In the genomic region with DNA sequence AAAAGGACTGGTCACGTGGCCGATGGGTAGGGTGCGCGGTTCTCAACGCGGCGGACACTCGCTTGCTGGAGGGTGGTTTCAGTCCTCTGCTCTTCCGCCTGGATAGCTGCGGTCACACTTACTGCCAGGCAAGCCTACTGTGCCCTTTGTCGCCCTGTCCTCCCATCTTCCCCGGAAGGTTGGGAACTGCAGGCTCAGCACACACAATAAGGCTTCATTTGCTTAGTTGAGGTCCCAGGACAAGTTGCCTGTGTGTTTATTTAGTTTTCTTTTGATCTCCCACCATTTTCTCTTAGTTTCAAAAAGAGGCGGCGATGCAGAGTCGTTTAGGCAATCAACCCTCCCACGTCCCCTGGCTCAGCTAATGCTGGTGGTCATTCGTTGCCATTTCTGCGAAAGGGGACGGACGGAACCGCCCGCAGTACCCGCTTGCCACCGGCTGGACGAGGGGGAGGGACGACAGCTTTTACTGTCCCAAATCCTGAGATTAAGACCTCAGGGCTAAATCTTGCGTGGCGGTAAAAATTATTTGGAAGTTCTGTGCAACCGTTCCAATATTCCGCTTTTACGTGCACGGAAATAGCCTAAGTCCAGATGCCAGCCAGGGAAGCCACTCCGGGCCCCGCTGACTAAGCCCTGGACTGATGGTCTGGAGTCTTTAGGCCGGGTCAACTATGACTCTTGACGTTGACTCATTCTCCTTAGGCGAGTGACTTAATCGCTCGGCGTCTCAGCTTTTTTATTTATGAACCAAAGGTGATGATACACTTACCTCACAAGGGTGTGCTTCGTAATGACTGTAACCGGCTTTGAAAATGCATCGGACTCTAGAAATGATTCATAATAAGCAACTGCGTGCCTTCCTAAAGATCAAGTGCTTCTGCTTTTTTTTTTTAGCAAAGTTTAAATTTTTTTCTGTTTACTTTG, we compare ENCODE assay signal across 1 cellular context.
A peak's percentile ranks its signal among the peaks of the same experiment; 100 is the strongest.
TF ChIP-seq lines count a peak whose summit lies in the region.

No MANE protein-coding gene starts in this region.

TF ChIP-seq in GM12878, 131 proteins besides CTCF, POLR2A, EP300 and RAD21 (continued from another document and continues in another):
- TF ChIP-seq BCL11A (IDR thresholded peaks at IDR 0.05; ENCODE audit: low read depth, low read length) (peak; percentile 88), SMARCA5 (IDR thresholded peaks at IDR 0.05) (peak; percentile 64; the same call in 1 of the 2 replicates), BRCA1 (IDR thresholded peaks at IDR 0.05; ENCODE audit: low read depth, low read length) (no peak), BHLHE40 (IDR thresholded peaks at IDR 0.05; ENCODE audit: borderline replicate concordance in 1 of 2, low read depth in 2 of 2, low read length in 1 of 2) (peak; percentile 61 to 75; a peak in 3 of 4 replicates), CHD2 (IDR thresholded peaks at IDR 0.05; ENCODE audit: borderline replicate concordance, low read depth, low read length) (no peak), ZNF384 (IDR thresholded peaks at IDR 0.05; ENCODE audit: borderline replicate concordance, low read depth, low read length) (peak; percentile 91), STAT3 (IDR thresholded peaks at IDR 0.05; ENCODE audit: low read depth, low read length) (0 out of 2 replicates have a peak, but pooled peaks have one; percentile 20), NFIC (IDR thresholded peaks at IDR 0.05; ENCODE audit: low read depth, low read length) (peak; percentile 93), ZNF622 (IDR thresholded peaks at IDR 0.05) (no peak), NBN (IDR thresholded peaks at IDR 0.05) (no peak; the same call in none of the 2 replicates), ATF7 (IDR thresholded peaks at IDR 0.05; ENCODE audit: low read depth) (peak; percentile 93), POU2F2 (IDR thresholded peaks at IDR 0.05; ENCODE audit: borderline replicate concordance, low read depth, low read length) (peak; percentile 33; the same call in 1 of the 3 replicates), ZBED1 (IDR thresholded peaks at IDR 0.05; ENCODE audit: borderline replicate concordance) (peak; percentile 50; the same call in 1 of the 2 replicates), WRNIP1 (IDR thresholded peaks at IDR 0.05; ENCODE audit: borderline replicate concordance, low read depth, low read length) (no peak), CREM (IDR thresholded peaks at IDR 0.05; ENCODE audit: low read depth) (peak; percentile 98), DPF2 (IDR thresholded peaks at IDR 0.05) (peak; percentile 79; the same call in 1 of the 2 replicates), MTA2 (IDR thresholded peaks at IDR 0.05; ENCODE audit: low read depth) (peak; percentile 77), BACH1 (IDR thresholded peaks at IDR 0.05; ENCODE audit: borderline replicate concordance) (no peak; the same call in 1 of the 2 replicates), PAX8 (IDR thresholded peaks at IDR 0.05) (no peak), GATAD2B (conservative IDR thresholded peaks at IDR 0.05; ENCODE audit: low read depth) (peak; percentile 77), EGR1 (IDR thresholded peaks at IDR 0.05; ENCODE audit: borderline replicate concordance in 1 of 2, low read depth in 2 of 2, low read length in 2 of 2) (no peak), POLR2AphosphoS5 (IDR thresholded peaks at IDR 0.05; ENCODE audit: low read length) (peak; percentile 81), ZSCAN29 (IDR thresholded peaks at IDR 0.05) (no peak), PAX5 (IDR thresholded peaks at IDR 0.05; ENCODE audit: borderline replicate concordance, low read depth, low read length) (no peak), RBBP5 (conservative IDR thresholded peaks at IDR 0.05) (no peak), HDAC2 (IDR thresholded peaks at IDR 0.05) (no peak), CBX3 (IDR thresholded peaks at IDR 0.05; ENCODE audit: borderline replicate concordance, low read depth) (no peak), BMI1 (IDR thresholded peaks at IDR 0.05; ENCODE audit: borderline replicate concordance) (0 out of 2 replicates have a peak, but pooled peaks have one; percentile 45)
- TF ChIP-seq, protein P1, sequence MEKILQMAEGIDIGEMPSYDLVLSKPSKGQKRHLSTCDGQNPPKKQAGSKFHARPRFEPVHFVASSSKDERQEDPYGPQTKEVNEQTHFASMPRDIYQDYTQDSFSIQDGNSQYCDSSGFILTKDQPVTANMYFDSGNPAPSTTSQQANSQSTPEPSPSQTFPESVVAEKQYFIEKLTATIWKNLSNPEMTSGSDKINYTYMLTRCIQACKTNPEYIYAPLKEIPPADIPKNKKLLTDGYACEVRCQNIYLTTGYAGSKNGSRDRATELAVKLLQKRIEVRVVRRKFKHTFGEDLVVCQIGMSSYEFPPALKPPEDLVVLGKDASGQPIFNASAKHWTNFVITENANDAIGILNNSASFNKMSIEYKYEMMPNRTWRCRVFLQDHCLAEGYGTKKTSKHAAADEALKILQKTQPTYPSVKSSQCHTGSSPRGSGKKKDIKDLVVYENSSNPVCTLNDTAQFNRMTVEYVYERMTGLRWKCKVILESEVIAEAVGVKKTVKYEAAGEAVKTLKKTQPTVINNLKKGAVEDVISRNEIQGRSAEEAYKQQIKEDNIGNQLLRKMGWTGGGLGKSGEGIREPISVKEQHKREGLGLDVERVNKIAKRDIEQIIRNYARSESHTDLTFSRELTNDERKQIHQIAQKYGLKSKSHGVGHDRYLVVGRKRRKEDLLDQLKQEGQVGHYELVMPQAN (conservative IDR thresholded peaks at IDR 0.05), result 0 out of 2 replicates have a peak, but pooled peaks have one; percentile 51
- TF ChIP-seq, protein P2, sequence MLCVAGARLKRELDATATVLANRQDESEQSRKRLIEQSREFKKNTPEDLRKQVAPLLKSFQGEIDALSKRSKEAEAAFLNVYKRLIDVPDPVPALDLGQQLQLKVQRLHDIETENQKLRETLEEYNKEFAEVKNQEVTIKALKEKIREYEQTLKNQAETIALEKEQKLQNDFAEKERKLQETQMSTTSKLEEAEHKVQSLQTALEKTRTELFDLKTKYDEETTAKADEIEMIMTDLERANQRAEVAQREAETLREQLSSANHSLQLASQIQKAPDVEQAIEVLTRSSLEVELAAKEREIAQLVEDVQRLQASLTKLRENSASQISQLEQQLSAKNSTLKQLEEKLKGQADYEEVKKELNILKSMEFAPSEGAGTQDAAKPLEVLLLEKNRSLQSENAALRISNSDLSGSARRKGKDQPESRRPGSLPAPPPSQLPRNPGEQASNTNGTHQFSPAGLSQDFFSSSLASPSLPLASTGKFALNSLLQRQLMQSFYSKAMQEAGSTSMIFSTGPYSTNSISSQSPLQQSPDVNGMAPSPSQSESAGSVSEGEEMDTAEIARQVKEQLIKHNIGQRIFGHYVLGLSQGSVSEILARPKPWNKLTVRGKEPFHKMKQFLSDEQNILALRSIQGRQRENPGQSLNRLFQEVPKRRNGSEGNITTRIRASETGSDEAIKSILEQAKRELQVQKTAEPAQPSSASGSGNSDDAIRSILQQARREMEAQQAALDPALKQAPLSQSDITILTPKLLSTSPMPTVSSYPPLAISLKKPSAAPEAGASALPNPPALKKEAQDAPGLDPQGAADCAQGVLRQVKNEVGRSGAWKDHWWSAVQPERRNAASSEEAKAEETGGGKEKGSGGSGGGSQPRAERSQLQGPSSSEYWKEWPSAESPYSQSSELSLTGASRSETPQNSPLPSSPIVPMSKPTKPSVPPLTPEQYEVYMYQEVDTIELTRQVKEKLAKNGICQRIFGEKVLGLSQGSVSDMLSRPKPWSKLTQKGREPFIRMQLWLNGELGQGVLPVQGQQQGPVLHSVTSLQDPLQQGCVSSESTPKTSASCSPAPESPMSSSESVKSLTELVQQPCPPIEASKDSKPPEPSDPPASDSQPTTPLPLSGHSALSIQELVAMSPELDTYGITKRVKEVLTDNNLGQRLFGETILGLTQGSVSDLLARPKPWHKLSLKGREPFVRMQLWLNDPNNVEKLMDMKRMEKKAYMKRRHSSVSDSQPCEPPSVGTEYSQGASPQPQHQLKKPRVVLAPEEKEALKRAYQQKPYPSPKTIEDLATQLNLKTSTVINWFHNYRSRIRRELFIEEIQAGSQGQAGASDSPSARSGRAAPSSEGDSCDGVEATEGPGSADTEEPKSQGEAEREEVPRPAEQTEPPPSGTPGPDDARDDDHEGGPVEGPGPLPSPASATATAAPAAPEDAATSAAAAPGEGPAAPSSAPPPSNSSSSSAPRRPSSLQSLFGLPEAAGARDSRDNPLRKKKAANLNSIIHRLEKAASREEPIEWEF (IDR thresholded peaks at IDR 0.05; ENCODE audit: insufficient replicate concordance, low read depth, low read length), result no peak
- TF ChIP-seq, protein P3, sequence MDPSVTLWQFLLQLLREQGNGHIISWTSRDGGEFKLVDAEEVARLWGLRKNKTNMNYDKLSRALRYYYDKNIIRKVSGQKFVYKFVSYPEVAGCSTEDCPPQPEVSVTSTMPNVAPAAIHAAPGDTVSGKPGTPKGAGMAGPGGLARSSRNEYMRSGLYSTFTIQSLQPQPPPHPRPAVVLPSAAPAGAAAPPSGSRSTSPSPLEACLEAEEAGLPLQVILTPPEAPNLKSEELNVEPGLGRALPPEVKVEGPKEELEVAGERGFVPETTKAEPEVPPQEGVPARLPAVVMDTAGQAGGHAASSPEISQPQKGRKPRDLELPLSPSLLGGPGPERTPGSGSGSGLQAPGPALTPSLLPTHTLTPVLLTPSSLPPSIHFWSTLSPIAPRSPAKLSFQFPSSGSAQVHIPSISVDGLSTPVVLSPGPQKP (IDR thresholded peaks at IDR 0.05; ENCODE audit: low read depth, low read length), result no peak
- TF ChIP-seq, protein P4, sequence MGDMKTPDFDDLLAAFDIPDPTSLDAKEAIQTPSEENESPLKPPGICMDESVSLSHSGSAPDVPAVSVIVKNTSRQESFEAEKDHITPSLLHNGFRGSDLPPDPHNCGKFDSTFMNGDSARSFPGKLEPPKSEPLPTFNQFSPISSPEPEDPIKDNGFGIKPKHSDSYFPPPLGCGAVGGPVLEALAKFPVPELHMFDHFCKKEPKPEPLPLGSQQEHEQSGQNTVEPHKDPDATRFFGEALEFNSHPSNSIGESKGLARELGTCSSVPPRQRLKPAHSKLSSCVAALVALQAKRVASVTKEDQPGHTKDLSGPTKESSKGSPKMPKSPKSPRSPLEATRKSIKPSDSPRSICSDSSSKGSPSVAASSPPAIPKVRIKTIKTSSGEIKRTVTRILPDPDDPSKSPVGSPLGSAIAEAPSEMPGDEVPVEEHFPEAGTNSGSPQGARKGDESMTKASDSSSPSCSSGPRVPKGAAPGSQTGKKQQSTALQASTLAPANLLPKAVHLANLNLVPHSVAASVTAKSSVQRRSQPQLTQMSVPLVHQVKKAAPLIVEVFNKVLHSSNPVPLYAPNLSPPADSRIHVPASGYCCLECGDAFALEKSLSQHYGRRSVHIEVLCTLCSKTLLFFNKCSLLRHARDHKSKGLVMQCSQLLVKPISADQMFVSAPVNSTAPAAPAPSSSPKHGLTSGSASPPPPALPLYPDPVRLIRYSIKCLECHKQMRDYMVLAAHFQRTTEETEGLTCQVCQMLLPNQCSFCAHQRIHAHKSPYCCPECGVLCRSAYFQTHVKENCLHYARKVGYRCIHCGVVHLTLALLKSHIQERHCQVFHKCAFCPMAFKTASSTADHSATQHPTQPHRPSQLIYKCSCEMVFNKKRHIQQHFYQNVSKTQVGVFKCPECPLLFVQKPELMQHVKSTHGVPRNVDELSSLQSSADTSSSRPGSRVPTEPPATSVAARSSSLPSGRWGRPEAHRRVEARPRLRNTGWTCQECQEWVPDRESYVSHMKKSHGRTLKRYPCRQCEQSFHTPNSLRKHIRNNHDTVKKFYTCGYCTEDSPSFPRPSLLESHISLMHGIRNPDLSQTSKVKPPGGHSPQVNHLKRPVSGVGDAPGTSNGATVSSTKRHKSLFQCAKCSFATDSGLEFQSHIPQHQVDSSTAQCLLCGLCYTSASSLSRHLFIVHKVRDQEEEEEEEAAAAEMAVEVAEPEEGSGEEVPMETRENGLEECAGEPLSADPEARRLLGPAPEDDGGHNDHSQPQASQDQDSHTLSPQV (IDR thresholded peaks at IDR 0.05), result no peak
- TF ChIP-seq, protein P5, sequence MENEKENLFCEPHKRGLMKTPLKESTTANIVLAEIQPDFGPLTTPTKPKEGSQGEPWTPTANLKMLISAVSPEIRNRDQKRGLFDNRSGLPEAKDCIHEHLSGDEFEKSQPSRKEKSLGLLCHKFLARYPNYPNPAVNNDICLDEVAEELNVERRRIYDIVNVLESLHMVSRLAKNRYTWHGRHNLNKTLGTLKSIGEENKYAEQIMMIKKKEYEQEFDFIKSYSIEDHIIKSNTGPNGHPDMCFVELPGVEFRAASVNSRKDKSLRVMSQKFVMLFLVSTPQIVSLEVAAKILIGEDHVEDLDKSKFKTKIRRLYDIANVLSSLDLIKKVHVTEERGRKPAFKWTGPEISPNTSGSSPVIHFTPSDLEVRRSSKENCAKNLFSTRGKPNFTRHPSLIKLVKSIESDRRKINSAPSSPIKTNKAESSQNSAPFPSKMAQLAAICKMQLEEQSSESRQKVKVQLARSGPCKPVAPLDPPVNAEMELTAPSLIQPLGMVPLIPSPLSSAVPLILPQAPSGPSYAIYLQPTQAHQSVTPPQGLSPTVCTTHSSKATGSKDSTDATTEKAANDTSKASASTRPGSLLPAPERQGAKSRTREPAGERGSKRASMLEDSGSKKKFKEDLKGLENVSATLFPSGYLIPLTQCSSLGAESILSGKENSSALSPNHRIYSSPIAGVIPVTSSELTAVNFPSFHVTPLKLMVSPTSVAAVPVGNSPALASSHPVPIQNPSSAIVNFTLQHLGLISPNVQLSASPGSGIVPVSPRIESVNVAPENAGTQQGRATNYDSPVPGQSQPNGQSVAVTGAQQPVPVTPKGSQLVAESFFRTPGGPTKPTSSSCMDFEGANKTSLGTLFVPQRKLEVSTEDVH (IDR thresholded peaks at IDR 0.05; ENCODE audit: low read depth, partially characterized antibody), result peak; percentile 58
- TF ChIP-seq, protein P6, sequence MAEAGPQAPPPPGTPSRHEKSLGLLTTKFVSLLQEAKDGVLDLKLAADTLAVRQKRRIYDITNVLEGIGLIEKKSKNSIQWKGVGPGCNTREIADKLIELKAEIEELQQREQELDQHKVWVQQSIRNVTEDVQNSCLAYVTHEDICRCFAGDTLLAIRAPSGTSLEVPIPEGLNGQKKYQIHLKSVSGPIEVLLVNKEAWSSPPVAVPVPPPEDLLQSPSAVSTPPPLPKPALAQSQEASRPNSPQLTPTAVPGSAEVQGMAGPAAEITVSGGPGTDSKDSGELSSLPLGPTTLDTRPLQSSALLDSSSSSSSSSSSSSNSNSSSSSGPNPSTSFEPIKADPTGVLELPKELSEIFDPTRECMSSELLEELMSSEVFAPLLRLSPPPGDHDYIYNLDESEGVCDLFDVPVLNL (IDR thresholded peaks at IDR 0.05; ENCODE audit: low read depth, low read length), result no peak
- TF ChIP-seq, protein P7, sequence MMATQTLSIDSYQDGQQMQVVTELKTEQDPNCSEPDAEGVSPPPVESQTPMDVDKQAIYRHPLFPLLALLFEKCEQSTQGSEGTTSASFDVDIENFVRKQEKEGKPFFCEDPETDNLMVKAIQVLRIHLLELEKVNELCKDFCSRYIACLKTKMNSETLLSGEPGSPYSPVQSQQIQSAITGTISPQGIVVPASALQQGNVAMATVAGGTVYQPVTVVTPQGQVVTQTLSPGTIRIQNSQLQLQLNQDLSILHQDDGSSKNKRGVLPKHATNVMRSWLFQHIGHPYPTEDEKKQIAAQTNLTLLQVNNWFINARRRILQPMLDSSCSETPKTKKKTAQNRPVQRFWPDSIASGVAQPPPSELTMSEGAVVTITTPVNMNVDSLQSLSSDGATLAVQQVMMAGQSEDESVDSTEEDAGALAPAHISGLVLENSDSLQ (IDR thresholded peaks at IDR 0.05), result no peak
- TF ChIP-seq, protein P8, sequence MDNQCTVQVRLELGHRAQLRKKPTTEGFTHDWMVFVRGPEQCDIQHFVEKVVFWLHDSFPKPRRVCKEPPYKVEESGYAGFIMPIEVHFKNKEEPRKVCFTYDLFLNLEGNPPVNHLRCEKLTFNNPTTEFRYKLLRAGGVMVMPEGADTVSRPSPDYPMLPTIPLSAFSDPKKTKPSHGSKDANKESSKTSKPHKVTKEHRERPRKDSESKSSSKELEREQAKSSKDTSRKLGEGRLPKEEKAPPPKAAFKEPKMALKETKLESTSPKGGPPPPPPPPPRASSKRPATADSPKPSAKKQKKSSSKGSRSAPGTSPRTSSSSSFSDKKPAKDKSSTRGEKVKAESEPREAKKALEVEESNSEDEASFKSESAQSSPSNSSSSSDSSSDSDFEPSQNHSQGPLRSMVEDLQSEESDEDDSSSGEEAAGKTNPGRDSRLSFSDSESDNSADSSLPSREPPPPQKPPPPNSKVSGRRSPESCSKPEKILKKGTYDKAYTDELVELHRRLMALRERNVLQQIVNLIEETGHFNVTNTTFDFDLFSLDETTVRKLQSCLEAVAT (IDR thresholded peaks at IDR 0.05), result no peak
